ENCODE assay signal across 9 cellular contexts in genomic region chr17:72151565-72152391, GRCh38. TPM values are rescaled to one million over a fixed set of nuclear protein-coding genes. Genes with fewer than 3 reads are reported as not detected.
DNase-seq lines count a peak whose midpoint lies in the region; ATAC-seq, FAIRE-seq and TF ChIP-seq lines count a peak whose summit lies in the region.
"Had no signal": no experiment of that assay in that cellular context is flagged by ENCODE, and none has a peak within 500 bp of the region (broad histone marks: within the 10 kb centered on the region; RNA-seq: fewer than 3 reads in every experiment).

No MANE protein-coding gene starts in this region.

- TF ChIP-seq POLR2A in transverse colon (IDR thresholded peaks at IDR 0.05) (no peak), GM12892 (IDR thresholded peaks at IDR 0.05; ENCODE audit: low read depth, low read length) (no peak)

- peak; percentile 81 for DNase-seq in LoVo (ENCODE audit: low spot score)
- DNase-seq in brain microvascular endothelial cell, result peak; percentile 80
- DNase-seq in kidney glomerular epithelial cell (lab: John Stamatoyannopoulos, UW), result peak; percentile 79
- DNase-seq in transverse colon, result peak; percentile 29
- no peak for DNase-seq in NCI-H2171 treated with DMSO at 0.1 percent for 48 hours (lab: John Stamatoyannopoulos, UW)
- no peak for DNase-seq in NCI-H1436 treated with DMSO at 0.1 percent for 48 hours (lab: John Stamatoyannopoulos, UW)
- DNase-seq in GM12892 (ENCODE audit: insufficient read length), result no peak

- no peak for TF ChIP-seq EP300 in transverse colon (IDR thresholded peaks at IDR 0.05; ENCODE audit: low read depth)

- H3K4me1 ChIP-seq in transverse colon, result peaks cover 0 to 9% (median 6%) of the 10 kb centered on the region in 4 donors

- no peak for FAIRE-seq in GM12892 (lab: Jason Lieb, UNC)

- intact Hi-C loops in transverse colon (cut with DNase I; ENCODE audit: low total_unique reads), result no loop called here

- TF ChIP-seq CTCF in brain microvascular endothelial cell (IDR thresholded peaks at IDR 0.05; ENCODE audit: low read depth, low read length, missing control alignments) (no peak), transverse colon (IDR thresholded peaks at IDR 0.05) (no peak)

- H3K36me3 ChIP-seq in brain microvascular endothelial cell (replicated peaks) (no peaks in the 10 kb centered on the region), transverse colon (no peaks in the 10 kb centered on the region)

- in situ Hi-C loops in brain microvascular endothelial cell (cut with HindIII; ENCODE audit: low pct_ligation_motif_present, low sequenced_read_pairs) (no loop called here), transverse colon (cut with MboI; ENCODE audit: low pct_ligation_motif_present in 1 of 4, low pct_unique_long_range_greater_than_20kb in 1 of 4, low sequenced_read_pairs in 3 of 4) (no loop called here)

- H3K27ac ChIP-seq in brain microvascular endothelial cell (peak overlapping the region; percentile 10), transverse colon (peak overlapping the region in 1 of 4 donors; percentile 42)

- H3K27me3 ChIP-seq in brain microvascular endothelial cell (replicated peaks) (no peaks in the 10 kb centered on the region), transverse colon (no peaks in the 10 kb centered on the region)

- no peaks in the 10 kb centered on the region for H3K9me3 ChIP-seq in transverse colon

- 34 to 54% methylated on average over 3 to 11 of the region's 11 CpGs for WGBS in transverse colon (ENCODE audit: low coverage in 1 of 2), 2 donors

- H3K4me3 ChIP-seq in brain microvascular endothelial cell (ENCODE audit: low read depth, low read length) (no peak overlapping the region), transverse colon (no peak overlapping the region)

- ATAC-seq in HG03342 (IDR thresholded peaks at IDR 0.05; ENCODE audit: unreplicated experiment), result no peak

RNA-seq across cellular contexts. Expression of gene SOX9, which starts 31.0 kb away (rescaled TPM):
- 10 to 100 TPM; 35.2 to 55.7 (median 42.3) TPM for total RNA-seq in transverse colon
- polyA plus RNA-seq in GM12892 (2012; ENCODE audit: missing spikeins), result 7.4 TPM
- total RNA-seq: T-helper 2 cell treated with Interferon-gamma antibody and Interleukin-4, amounts not matched to agents 100 ng/mL and 5 ng/mL, for 36 hours had no signal

Comparison
In these comparisons a context has a peak if more than half of its experiments do, and no peak if none do; other contexts are left out.
1. DNase-seq: peak in LoVo (single experiment), brain microvascular endothelial cell (single experiment), kidney glomerular epithelial cell (single experiment) and transverse colon (single experiment); none in NCI-H2171 treated with DMSO at 0.1 percent for 48 hours (single experiment), NCI-H1436 treated with DMSO at 0.1 percent for 48 hours (single experiment) and GM12892 (single experiment).